10 cellular contexts compared by ENCODE assay signal in genomic region chr22:46833228-46833627, GRCh38.
A peak's percentile ranks its signal among the peaks of the same experiment; 100 is the strongest.
DNase-seq lines count a peak whose midpoint lies in the region; ATAC-seq and TF ChIP-seq lines count a peak whose summit lies in the region.
"Had no signal": no experiment of that assay in that cellular context is flagged by ENCODE, and none has a peak within 500 bp of the region (broad histone marks: within the 10 kb centered on the region; RNA-seq: fewer than 3 reads in every experiment).

No MANE protein-coding gene starts in this region.

- TF ChIP-seq POLR2A in body of pancreas (IDR thresholded peaks at IDR 0.05) = no peak

- H3K9me3 ChIP-seq in body of pancreas = no peaks in the 10 kb centered on the region

- H3K4me3 ChIP-seq in BJ (ENCODE audit: low read depth, low read length) = no peak overlapping the region
- no peak overlapping the region for H3K4me3 ChIP-seq in HL-60 (replicated peaks; ENCODE audit: insufficient read depth, low read length)
- no peak overlapping the region for H3K4me3 ChIP-seq in body of pancreas

- TF ChIP-seq CTCF in BJ (IDR thresholded peaks at IDR 0.05; ENCODE audit: insufficient read depth, low read depth, low read length) = peak; percentile 22; the same call in 1 of the 2 replicates
- TF ChIP-seq CTCF in HL-60 (IDR thresholded peaks at IDR 0.05; ENCODE audit: insufficient read depth, low read length) = peak; percentile 23
- peak in 6 of 7 experiments; percentile 36 to 61 (median 51) for TF ChIP-seq CTCF in body of pancreas (IDR thresholded peaks at IDR 0.05)
- no peak for TF ChIP-seq CTCF in GM13977 (IDR thresholded peaks at IDR 0.05; ENCODE audit: extremely low read depth, insufficient read depth, missing control alignments)

- intact Hi-C loops in body of pancreas (cut with DNase I) (no loop called here), left colon (cut with DNase I, micrococcal nuclease) (no loop called here)

- DNase-seq in BJ (ENCODE audit: low read depth) (no peak), HL-60 (ENCODE audit: low read depth in 1 of 2, low spot score in 1 of 2) (peak in 1 of 2 experiments; percentile 33), body of pancreas (peak; percentile 62 to 74 (median 66)), left colon (no peak), GM13977 (ENCODE audit: low spot score) (no peak), NCI-H1417 (lab: John Stamatoyannopoulos, UW) (no peak), NCI-H2029 (lab: John Stamatoyannopoulos, UW) (no peak)
- DNase-seq in activated naive CD4-positive, alpha-beta T cell treated with anti-CD3 and anti-CD28 coated beads, Interleukin-2, amount 50 U/mL, for 72 hours (ENCODE audit: low spot score in 2 of 2) = no peak
- DNase-seq: NCI-H2227 treated with DMSO at 0.1 percent for 48 hours, nucleus accumbens had no signal

- H3K27ac ChIP-seq in HL-60 (replicated peaks) = no peak overlapping the region
- H3K27ac ChIP-seq in body of pancreas = no peak overlapping the region

- peaks cover 1% of the 10 kb centered on the region for H3K36me3 ChIP-seq in BJ (ENCODE audit: control insufficient read depth, insufficient read depth, low read length)
- no peaks in the 10 kb centered on the region for H3K36me3 ChIP-seq in body of pancreas (replicated peaks in 1 of 2; ENCODE audit: insufficient read depth in 1 of 2, low read depth in 2 of 2)

- 32 to 39% methylated on average over 6 of the region's 6 CpGs for WGBS in body of pancreas, 2 donors

- in situ Hi-C loops in GM13977 (cut with MboI; ENCODE audit: low pct_unique_long_range_greater_than_20kb, low sequenced_read_pairs, unreplicated experiment) = no loop called here

- peak; percentile 48 for ATAC-seq in body of pancreas
- peak; percentile 35 for ATAC-seq in left colon
- ATAC-seq in activated naive CD4-positive, alpha-beta T cell treated with anti-CD3 and anti-CD28 coated beads, Interleukin-2, amount 50 U/mL, for 72 hours = no peak

- peaks cover 27 to 56% of the 10 kb centered on the region in 2 donors for H3K36me3 Mint-ChIP-seq in activated naive CD4-positive, alpha-beta T cell treated with anti-CD3 and anti-CD28 coated beads, Interleukin-2, amount 50 U/mL, for 72 hours

- CTCF ChIA-PET in BJ (lab: Yijun Ruan, JAX) = interaction anchor here (2.4 to 2.8 kb wide), 2 partner anchors 11 to 30 kb away, joined by 7 to 18 read pairs; no protein-coding TSS in a partner anchor

- H3K4me1 ChIP-seq in body of pancreas = peaks cover 18% of the 10 kb centered on the region

- H3K27me3 ChIP-seq in BJ (ENCODE audit: control insufficient read depth, insufficient read depth, low read length) (no peaks in the 10 kb centered on the region), HL-60 (ENCODE audit: insufficient read depth, poor library complexity, severe bottlenecking) (no peaks in the 10 kb centered on the region), body of pancreas (no peaks in the 10 kb centered on the region)

- POLR2A ChIA-PET in BJ (lab: Charles Lee) = interaction anchor here (0.6 kb wide), 1 partner anchor 655 kb away, joined by 3 read pairs; no protein-coding TSS in a partner anchor

- H3K9me3 Mint-ChIP-seq in activated naive CD4-positive, alpha-beta T cell treated with anti-CD3 and anti-CD28 coated beads, Interleukin-2, amount 50 U/mL, for 72 hours = peaks cover 4 to 24% of the 10 kb centered on the region in 2 donors

- H3K27ac Mint-ChIP-seq in activated naive CD4-positive, alpha-beta T cell treated with anti-CD3 and anti-CD28 coated beads, Interleukin-2, amount 50 U/mL, for 72 hours = no peak overlapping the region

Comparison
In these comparisons a context has a peak if more than half of its experiments do, and no peak if none do; other contexts are left out.
1. DNase-seq: peak in body of pancreas (4 of 4); none in BJ (single experiment), left colon (0 of 2), GM13977 (single experiment), NCI-H1417 (0 of 3), NCI-H2029 (single experiment) and activated naive CD4-positive, alpha-beta T cell treated with anti-CD3 and anti-CD28 coated beads, Interleukin-2, amount 50 U/mL, for 72 hours (0 of 2).
2. ATAC-seq: peak in body of pancreas (single experiment) and left colon (single experiment); none in activated naive CD4-positive, alpha-beta T cell treated with anti-CD3 and anti-CD28 coated beads, Interleukin-2, amount 50 U/mL, for 72 hours (0 of 2).